ENCODE assay signal across 10 cellular contexts in the genomic region with DNA sequence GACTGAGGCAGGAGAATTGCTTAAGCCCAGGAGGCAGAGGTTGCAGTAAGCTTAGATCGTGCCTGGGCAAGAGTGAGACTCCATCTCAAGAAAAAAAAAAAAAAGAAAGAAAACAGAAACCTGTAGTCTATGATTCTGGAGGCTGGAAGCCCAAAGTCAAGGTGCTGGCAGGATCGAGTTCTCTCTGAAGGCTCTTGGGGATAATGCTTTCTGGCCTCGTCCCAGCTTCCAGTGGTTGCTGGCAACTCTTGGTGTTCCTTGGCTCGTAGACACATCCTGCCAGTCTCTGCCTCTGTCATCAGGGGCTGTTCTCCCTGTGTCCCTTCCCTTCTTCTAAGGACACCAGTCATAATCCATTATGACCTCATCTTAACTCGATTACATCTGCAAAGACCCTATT. TPM values are rescaled to one million over a fixed set of nuclear protein-coding genes. Genes with fewer than 3 reads are reported as not detected.
"Had no signal": no experiment of that assay in that cellular context is flagged by ENCODE, and none has a peak within 500 bp of the region (broad histone marks: within the 10 kb centered on the region; RNA-seq: fewer than 3 reads in every experiment).

No MANE protein-coding gene starts in this region.

- H3K4me1 ChIP-seq: HAP-1 had no signal

- H3K36me3 ChIP-seq: HAP-1 had no signal

- H3K4me2 ChIP-seq: GM23338 had no signal

- H2AFZ ChIP-seq: GM23248, GM23338 had no signal

- H3K27ac ChIP-seq: GM23248 had no signal

- H3K4me3 ChIP-seq: GM23248, GM23338, HAP-1 had no signal

- DNase-seq: GM23248, GOT3, H7, H9, HCEC 1CT, HFFc6 had no signal

- H3K9me3 ChIP-seq: HAP-1 had no signal

- H3K9ac ChIP-seq: GM23248 had no signal

RNA-seq across cellular contexts. Expression of gene PTGDR2, which starts 30.6 kb away (rescaled TPM):
- total RNA-seq: GM23248, H1, H4, H9, HFFc6 had no signal

RNA-seq across cellular contexts. Expression of gene MS4A10, which starts 40.0 kb away (rescaled TPM):
- total RNA-seq: GM23248, GM23338, H1, H4, H7, H9, HFFc6 had no signal

RNA-seq across cellular contexts. Expression of gene ZP1, which starts 42.2 kb away (rescaled TPM):
- total RNA-seq: GM23338, H1, H7, H9 had no signal
